ENCODE assay signal across 19 cellular contexts in genomic region chr12:95016120-95016519, GRCh38. TPM values are rescaled to one million over a fixed set of nuclear protein-coding genes. Genes with fewer than 3 reads are reported as not detected.
DNase-seq lines count a peak whose midpoint lies in the region; ATAC-seq, FAIRE-seq and TF ChIP-seq lines count a peak whose summit lies in the region.
"Had no signal": no experiment of that assay in that cellular context is flagged by ENCODE, and none has a peak within 500 bp of the region (broad histone marks: within the 10 kb centered on the region; RNA-seq: fewer than 3 reads in every experiment).

No MANE protein-coding gene starts in this region.

- no peaks in the 10 kb centered on the region for H3K27me3 Mint-ChIP-seq in MCF 10A (ENCODE audit: insufficient read depth, unreplicated experiment)
- no peaks in the 10 kb centered on the region for H3K27me3 Mint-ChIP-seq in Calu3 (ENCODE audit: unreplicated experiment)
- H3K27me3 Mint-ChIP-seq: B cell; CD4-positive, alpha-beta T cell had no signal

- WGBS in mammary epithelial cell (ENCODE audit: low coverage, missing lambda C conversion rate) = 100% methylated on average over 2 of the region's 2 CpGs
- WGBS in K562 (ENCODE audit: insufficient coverage, low coverage, missing lambda C conversion rate) = 100% methylated on average over 2 of the region's 2 CpGs

- H3K4me1 Mint-ChIP-seq in MCF 10A (ENCODE audit: insufficient read depth, unreplicated experiment) (no peaks in the 10 kb centered on the region), Calu3 (ENCODE audit: low read depth, unreplicated experiment) (no peaks in the 10 kb centered on the region)

- no peak for TF ChIP-seq POLR2A in K562 (conservative IDR thresholded peaks at IDR 0.05)

- no peaks in the 10 kb centered on the region for H4K20me1 ChIP-seq in mammary epithelial cell (ENCODE audit: insufficient read depth, low read length)
- no peaks in the 10 kb centered on the region for H4K20me1 ChIP-seq in K562 (replicated peaks; ENCODE audit: control insufficient read depth, insufficient read depth, low read length)
- H4K20me1 ChIP-seq: BLaER1 treated with 17β-estradiol and CSF1 and Interleukin-3, amounts not matched to agents 10 nM and 100 nM had no signal

- H3K4me1 ChIP-seq in mammary epithelial cell (ENCODE audit: insufficient read depth, low read length) = no peaks in the 10 kb centered on the region
- H3K4me1 ChIP-seq in K562 (replicated peaks in 1 of 2; ENCODE audit: control insufficient read depth in 2 of 2, insufficient read depth in 2 of 2, low read length in 2 of 2) = no peaks in the 10 kb centered on the region
- H3K4me1 ChIP-seq in kidney (ENCODE audit: control insufficient read depth in 1 of 2, insufficient read depth in 1 of 2, low read depth in 1 of 2, low read length in 2 of 2) = no peaks in the 10 kb centered on the region
- H3K4me1 ChIP-seq: Caco-2 had no signal

- no peak for ATAC-seq in K562
- ATAC-seq: CD8-positive, alpha-beta T cell had no signal

- H3K27ac Mint-ChIP-seq in MCF 10A (ENCODE audit: low read depth, unreplicated experiment) = no peak overlapping the region
- no peak overlapping the region for H3K27ac Mint-ChIP-seq in Calu3 (ENCODE audit: unreplicated experiment)
- H3K27ac Mint-ChIP-seq: B cell; CD4-positive, alpha-beta T cell; CD8-positive, alpha-beta T cell had no signal

- CTCF ChIA-PET in MCF 10A (lab: Yijun Ruan, JAX) = interaction anchor here (0.9 kb wide), 1 partner anchor 12 kb away, joined by 3 read pairs; the partner anchor contains the start of gene NDUFA12
- CTCF ChIA-PET in mammary epithelial cell (lab: Charles Lee; ENCODE audit: low non-redundant PET) = no interaction called here
- CTCF ChIA-PET in Calu3 (lab: Charles Lee) = no interaction called here
- CTCF ChIA-PET in K562 (lab: Yijun Ruan, JAX; ENCODE audit: low intra/inter-chr PET ratio) = no interaction called here

- no peak overlapping the region for H3K4me3 ChIP-seq in mammary epithelial cell (replicated peaks in 1 of 3; ENCODE audit: insufficient read depth in 1 of 3, low read depth in 2 of 3, low read length in 3 of 3)
- no peak overlapping the region for H3K4me3 ChIP-seq in K562
- H3K4me3 ChIP-seq in kidney (ENCODE audit: low read length in 2 of 2) = no peak overlapping the region
- no peak overlapping the region for H3K4me3 ChIP-seq in brain microvascular endothelial cell (ENCODE audit: low read depth, low read length)
- H3K4me3 ChIP-seq: BLaER1 treated with 17β-estradiol and CSF1 and Interleukin-3, amounts not matched to agents 10 nM and 100 nM had no signal

- H3K9ac ChIP-seq in mammary epithelial cell (ENCODE audit: insufficient read depth, low read length) = no peak overlapping the region
- H3K9ac ChIP-seq in K562 (ENCODE audit: insufficient read depth in 1 of 2, low read depth in 2 of 2, low read length in 2 of 2) = no peak overlapping the region
- no peak overlapping the region for H3K9ac ChIP-seq in kidney (ENCODE audit: low read length in 2 of 2)
- H3K9ac ChIP-seq: BLaER1 treated with 17β-estradiol and CSF1 and Interleukin-3, amounts not matched to agents 10 nM and 100 nM had no signal

- DNase-seq in MCF 10A (ENCODE audit: unreplicated experiment) (no peak), mammary epithelial cell (no peak), Calu3 (no peak), K562 (ENCODE audit: extremely low read depth in 1 of 4, low spot score in 3 of 4) (no peak), kidney (no peak), brain microvascular endothelial cell (no peak)
- DNase-seq: 8988T; AML-193; Caco-2; CD4-positive, alpha-beta T cell; CD8-positive, alpha-beta T cell; DMS79 treated with DMSO at 0.1 percent for 48 hours; GF-D8 had no signal

- H3K9me3 ChIP-seq in mammary epithelial cell (replicated peaks; ENCODE audit: insufficient read depth, low read length) (no peaks in the 10 kb centered on the region), K562 (replicated peaks; ENCODE audit: control insufficient read depth, insufficient read depth, low read depth, low read length) (no peaks in the 10 kb centered on the region), kidney (ENCODE audit: control insufficient read depth in 1 of 2, low read length in 2 of 2) (no peaks in the 10 kb centered on the region)
- H3K9me3 ChIP-seq: Caco-2 had no signal

- H3K36me3 Mint-ChIP-seq in MCF 10A (ENCODE audit: insufficient read depth, unreplicated experiment) (peaks cover 23% of the 10 kb centered on the region), Calu3 (ENCODE audit: insufficient read depth, unreplicated experiment) (peaks cover 4% of the 10 kb centered on the region)

- H3K9me1 ChIP-seq in K562 (ENCODE audit: control insufficient read depth, insufficient read depth, low read length) = no peaks in the 10 kb centered on the region

- H3K79me2 ChIP-seq in mammary epithelial cell (ENCODE audit: insufficient read depth, low read length) = no peaks in the 10 kb centered on the region
- H3K79me2 ChIP-seq in K562 (ENCODE audit: control insufficient read depth, insufficient read depth, low read length) = no peaks in the 10 kb centered on the region

- dilution Hi-C loops in mammary epithelial cell (cut with HindIII; ENCODE audit: low sequenced_read_pairs) = no loop called here

- H3K9me3 Mint-ChIP-seq in MCF 10A (ENCODE audit: unreplicated experiment) (peaks cover 7% of the 10 kb centered on the region), Calu3 (ENCODE audit: low read depth, unreplicated experiment) (peaks cover 5% of the 10 kb centered on the region)

- FAIRE-seq in K562 (lab: Jason Lieb, UNC) (no peak), kidney (lab: Jason Lieb, UNC) (no peak)
- FAIRE-seq: A204.1, G401.6, GM19239 had no signal

- H3K27me3 ChIP-seq in mammary epithelial cell (ENCODE audit: insufficient read depth, low read length) (no peaks in the 10 kb centered on the region), K562 (ENCODE audit: control insufficient read depth in 2 of 2, insufficient read depth in 2 of 2, low read length in 2 of 2) (no peaks in the 10 kb centered on the region), brain microvascular endothelial cell (replicated peaks) (no peaks in the 10 kb centered on the region)
- H3K27me3 ChIP-seq: BLaER1 treated with 17β-estradiol and CSF1 and Interleukin-3, amounts not matched to agents 10 nM and 100 nM had no signal

- H3K4me2 ChIP-seq in mammary epithelial cell (ENCODE audit: insufficient read depth, low read depth, low read length) = no peak overlapping the region
- no peak overlapping the region for H3K4me2 ChIP-seq in K562 (ENCODE audit: insufficient read depth, low read length)
- H3K4me2 ChIP-seq: BLaER1 treated with 17β-estradiol and CSF1 and Interleukin-3, amounts not matched to agents 10 nM and 100 nM had no signal

- in situ Hi-C loops in mammary epithelial cell (cut with MboI; ENCODE audit: low sequenced_read_pairs in 2 of 2) = no loop called here
- in situ Hi-C loops in K562 (cut with MboI) = no loop called here
- in situ Hi-C loops in brain microvascular endothelial cell (cut with HindIII; ENCODE audit: low pct_ligation_motif_present, low sequenced_read_pairs) = no loop called here

- BruUV-seq in MCF 10A (replicated peaks; lab: Mats Ljungman, UMichigan) = TSS peak; percentile 6
- BruUV-seq in mammary epithelial cell (replicated peaks; lab: Mats Ljungman, UMichigan) = no TSS peak
- BruUV-seq in Calu3 (replicated peaks; lab: Mats Ljungman, UMichigan) = TSS peak; percentile 21
- no TSS peak for BruUV-seq in K562 (replicated peaks; lab: Mats Ljungman, UMichigan)

- no peak overlapping the region for H3K4me3 Mint-ChIP-seq in MCF 10A (ENCODE audit: unreplicated experiment)
- H3K4me3 Mint-ChIP-seq in Calu3 (ENCODE audit: low read depth, unreplicated experiment) = no peak overlapping the region
- H3K4me3 Mint-ChIP-seq: B cell; CD4-positive, alpha-beta T cell; CD8-positive, alpha-beta T cell had no signal

- TF ChIP-seq EP300 in K562 (IDR thresholded peaks at IDR 0.05; ENCODE audit: low read length) = no peak

- TF ChIP-seq RAD21 in K562 (CRISPR knock-in tag; conservative IDR thresholded peaks at IDR 0.05 in 1 of 2, IDR thresholded peaks at IDR 0.05 in 1 of 2) = no peak

- no peaks in the 10 kb centered on the region for H3K36me3 ChIP-seq in mammary epithelial cell (ENCODE audit: insufficient read depth, low read length)
- H3K36me3 ChIP-seq in K562 (ENCODE audit: control insufficient read depth, insufficient read depth, low read length) = no peaks in the 10 kb centered on the region; the same call in 2 of the 3 replicates
- H3K36me3 ChIP-seq in kidney (ENCODE audit: control insufficient read depth in 1 of 2, insufficient read depth in 2 of 2, low read length in 2 of 2) = no peaks in the 10 kb centered on the region
- H3K36me3 ChIP-seq in brain microvascular endothelial cell (replicated peaks) = no peaks in the 10 kb centered on the region

- intact Hi-C loops in MCF 10A (cut with micrococcal nuclease) = no loop called here
- intact Hi-C loops in mammary epithelial cell (cut with micrococcal nuclease) = no loop called here
- intact Hi-C loops in Calu3 (cut with micrococcal nuclease; ENCODE audit: unreplicated experiment) = no loop called here
- intact Hi-C loops in K562 (cut with micrococcal nuclease) = no loop called here
- intact Hi-C loops in kidney (cut with DNase I) = no loop called here

- no peak for TF ChIP-seq CTCF in MCF 10A (IDR thresholded peaks at IDR 0.05; ENCODE audit: unreplicated experiment)
- no peak for TF ChIP-seq CTCF in mammary epithelial cell (conservative IDR thresholded peaks at IDR 0.05 in 1 of 2, IDR thresholded peaks at IDR 0.05 in 1 of 2; ENCODE audit: extremely low read depth in 1 of 2, insufficient read depth in 1 of 2, low read depth in 1 of 2, low read length in 2 of 2)
- no peak for TF ChIP-seq CTCF in Calu3 (IDR thresholded peaks at IDR 0.05; ENCODE audit: unreplicated experiment)
- TF ChIP-seq CTCF in K562 (IDR thresholded peaks at IDR 0.05 in 2 of 3, conservative IDR thresholded peaks at IDR 0.05 in 1 of 3; ENCODE audit: insufficient read depth in 2 of 3, low read depth in 1 of 3, low read length in 3 of 3) = no peak
- TF ChIP-seq CTCF in kidney (IDR thresholded peaks at IDR 0.05; ENCODE audit: borderline replicate concordance, extremely low read depth, insufficient read depth) = no peak
- no peak for TF ChIP-seq CTCF in brain microvascular endothelial cell (IDR thresholded peaks at IDR 0.05; ENCODE audit: low read depth, low read length, missing control alignments)

- H2AFZ ChIP-seq in mammary epithelial cell (ENCODE audit: low read depth, low read length) (no peak overlapping the region), K562 (ENCODE audit: low read depth, low read length) (no peak overlapping the region)

- POLR2A ChIA-PET in MCF 10A (lab: Yijun Ruan, JAX) (interaction anchor here (0.9 to 1.6 kb wide), 2 partner anchors 12 to 14 kb away, joined by 4 read pairs; partner anchors contain the start of gene NDUFA12), K562 (lab: Yijun Ruan, JAX) (interaction anchor here (1.0 kb wide), 1 partner anchor 13 kb away, joined by 4 read pairs; the partner anchor contains the start of gene NDUFA12)

- H3K27ac ChIP-seq in mammary epithelial cell (ENCODE audit: insufficient read depth, low read depth, low read length) (no peak overlapping the region), K562 (ENCODE audit: extremely low read depth, low read depth, low read length) (no peak overlapping the region), kidney (ENCODE audit: low read depth in 2 of 2, low read length in 2 of 2) (no peak overlapping the region), brain microvascular endothelial cell (no peak overlapping the region)
- H3K27ac ChIP-seq: BLaER1 treated with 17β-estradiol and CSF1 and Interleukin-3, amounts not matched to agents 10 nM and 100 nM; C4-2B had no signal

RNA-seq across cellular contexts. Expression of gene NDUFA12, which starts 12.6 kb away (rescaled TPM):
- total RNA-seq in MCF 10A (2022) = 112 and 124 TPM in 2 replicates
- total RNA-seq in mammary epithelial cell = 100 to 1,000 TPM in 1 of 2 donors, 10 to 100 TPM in 1; 64.0 to 115 TPM
- 129 TPM for polyA plus RNA-seq in mammary epithelial cell
- polyA minus RNA-seq in mammary epithelial cell = 85.5 TPM
- total RNA-seq in Calu3 (2022) = 157 and 165 TPM in 2 replicates
- 13.4 and 22.9 TPM in 2 replicates for total RNA-seq in K562 (2011; cell fraction: chromatin; rRNA removed; ENCODE audit: low replicate concordance)
- 17.5 and 20.2 TPM in 2 replicates for total RNA-seq in K562 (2011; cell fraction: nucleolus; rRNA removed)
- 25.4 and 30.2 TPM in 2 replicates for total RNA-seq in K562 (2011; cell fraction: nucleoplasm; rRNA removed)
- 115 and 178 TPM in 2 replicates for total RNA-seq in K562 (2014; rRNA removed)
- total RNA-seq in K562 (2014; rRNA removed; fragmentation: Illumina TruSeq; extraction: Trizol) = 257 and 267 TPM in 2 replicates
- 264 and 283 TPM in 2 replicates for total RNA-seq in K562 (2015; rRNA removed; fragmentation: Illumina TruSeq; extraction: Trizol)
- 149 and 163 TPM in 2 replicates for total RNA-seq in K562 (2021)
- polyA plus RNA-seq in K562 (2011; rRNA removed) = 205 and 298 TPM in 2 replicates
- polyA plus RNA-seq in K562 (2011; cell fraction: cytosol; rRNA removed) = 158 and 263 TPM in 2 replicates
- 54.9 and 90.7 TPM in 2 replicates for polyA plus RNA-seq in K562 (2011; cell fraction: nucleus; rRNA removed)
- polyA plus RNA-seq in K562 (2012) = 149 and 336 TPM in 2 replicates
- polyA plus RNA-seq in K562 (2014; fragmentation: Illumina TruSeq; extraction: Trizol) = 344 and 367 TPM in 2 replicates
- 100 to 1,000 TPM; 862 to 986 TPM for polyA plus RNA-seq in K562 (2014; fragmentation: Nextera tagmentation; extraction: Ambion mirVana)
- polyA plus RNA-seq in K562 (2014; rRNA removed) = 200 and 224 TPM in 2 replicates
- polyA minus RNA-seq in K562 (2011; rRNA and poly(A)+ RNA removed) = 168 and 184 TPM in 2 replicates
- polyA minus RNA-seq in K562 (2011; cell fraction: cytosol; rRNA and poly(A)+ RNA removed) = 69.4 and 75.6 TPM in 2 replicates
- 13.5 and 28.2 TPM in 2 replicates for polyA minus RNA-seq in K562 (2011; cell fraction: nucleus; rRNA and poly(A)+ RNA removed)
- total RNA-seq in kidney = 79.0 TPM
- 246 TPM for polyA plus RNA-seq in kidney (ENCODE audit: insufficient read depth, low read depth, low replicate concordance)

RNA-seq across cellular contexts. Expression of gene NR2C1, which starts 57.3 kb away (rescaled TPM):
- 29.0 and 35.2 TPM in 2 replicates for total RNA-seq in MCF 10A (2022)
- total RNA-seq in mammary epithelial cell = 10 to 100 TPM; 23.2 to 32.8 TPM
- polyA plus RNA-seq in mammary epithelial cell = 10.9 TPM
- polyA minus RNA-seq in mammary epithelial cell = 4.1 TPM
- total RNA-seq in Calu3 (2022) = 43.9 and 50.3 TPM in 2 replicates
- 55.0 and 149 TPM in 2 replicates for total RNA-seq in K562 (2011; cell fraction: chromatin; rRNA removed; ENCODE audit: low replicate concordance)
- 27.5 and 31.3 TPM in 2 replicates for total RNA-seq in K562 (2011; cell fraction: nucleolus; rRNA removed)
- 43.5 and 64.3 TPM in 2 replicates for total RNA-seq in K562 (2011; cell fraction: nucleoplasm; rRNA removed)
- total RNA-seq in K562 (2014; rRNA removed) = 25.3 and 28.8 TPM in 2 replicates
- total RNA-seq in K562 (2014; rRNA removed; fragmentation: Illumina TruSeq; extraction: Trizol) = 35.1 and 35.6 TPM in 2 replicates
- total RNA-seq in K562 (2015; rRNA removed; fragmentation: Illumina TruSeq; extraction: Trizol) = 35.9 and 39.7 TPM in 2 replicates
- 27.6 and 27.9 TPM in 2 replicates for total RNA-seq in K562 (2021)
- polyA plus RNA-seq in K562 (2011; rRNA removed) = 42.4 and 47.3 TPM in 2 replicates
- polyA plus RNA-seq in K562 (2011; cell fraction: cytosol; rRNA removed) = 5.9 and 14.0 TPM in 2 replicates
- 90.9 and 143 TPM in 2 replicates for polyA plus RNA-seq in K562 (2011; cell fraction: nucleus; rRNA removed)
- polyA plus RNA-seq in K562 (2012) = 16.7 and 26.9 TPM in 2 replicates
- polyA plus RNA-seq in K562 (2014; fragmentation: Illumina TruSeq; extraction: Trizol) = 35.7 and 41.1 TPM in 2 replicates
- polyA plus RNA-seq in K562 (2014; fragmentation: Nextera tagmentation; extraction: Ambion mirVana) = 10 to 100 TPM in 1 of 2 experiments, 1 to 10 TPM in 1; 8.5 to 12.8 TPM
- 36.2 and 37.9 TPM in 2 replicates for polyA plus RNA-seq in K562 (2014; rRNA removed)
- 30.1 and 36.1 TPM in 2 replicates for polyA minus RNA-seq in K562 (2011; rRNA and poly(A)+ RNA removed)
- 11.6 and 17.8 TPM in 2 replicates for polyA minus RNA-seq in K562 (2011; cell fraction: cytosol; rRNA and poly(A)+ RNA removed)
- 34.3 and 57.3 TPM in 2 replicates for polyA minus RNA-seq in K562 (2011; cell fraction: nucleus; rRNA and poly(A)+ RNA removed)
- total RNA-seq in kidney = 31.1 TPM
- 26.6 TPM for polyA plus RNA-seq in kidney (ENCODE audit: insufficient read depth, low read depth, low replicate concordance)
